In genomic region chr18:76265375-76266225, GRCh38 we compare ENCODE assay signal across 11 cellular contexts.
DNase-seq lines count a peak whose midpoint lies in the region; ATAC-seq and TF ChIP-seq lines count a peak whose summit lies in the region.
"Had no signal": no experiment of that assay in that cellular context is flagged by ENCODE, and none has a peak within 500 bp of the region (broad histone marks: within the 10 kb centered on the region; RNA-seq: fewer than 3 reads in every experiment).

No MANE protein-coding gene starts in this region.

- H3K4me3 ChIP-seq in GM23248 = peak overlapping the region; percentile 71
- H3K4me3 ChIP-seq in duodenal mucosa (ENCODE audit: low read depth in 1 of 2, low read length in 2 of 2) = peak overlapping the region; percentile 51 to 55
- no peak overlapping the region for H3K4me3 ChIP-seq in lung

- peaks cover 3% of the 10 kb centered on the region for H3K27me3 ChIP-seq in GM23248 (replicated peaks; ENCODE audit: insufficient read depth)
- H3K27me3 ChIP-seq in duodenal mucosa (ENCODE audit: control insufficient read depth in 1 of 2, insufficient read depth in 2 of 2, low read length in 2 of 2) = no peaks in the 10 kb centered on the region
- H3K27me3 ChIP-seq in lung (ENCODE audit: control insufficient read depth, insufficient read depth) = no peaks in the 10 kb centered on the region

- H2AFZ ChIP-seq in GM23248 = peak overlapping the region; percentile 97

- H3F3A ChIP-seq in GM23248 (ENCODE audit: insufficient read depth) = no peaks in the 10 kb centered on the region

- H3K27ac ChIP-seq in GM23248 (peak overlapping the region; percentile 26; the same call in 1 of the 2 replicates), duodenal mucosa (ENCODE audit: low read depth, low read length) (peak overlapping the region; percentile 23), lung (ENCODE audit: low read depth in 1 of 2, low read length in 1 of 2) (peak overlapping the region in 1 of 2 donors; percentile 88)

- no peaks in the 10 kb centered on the region for H3K9me2 ChIP-seq in GM23248 (ENCODE audit: insufficient read depth)

- peak; percentile 73 for DNase-seq in GM23248
- DNase-seq in lung (ENCODE audit: low spot score) = no peak
- peak; percentile 25 for DNase-seq in stromal cell of bone marrow (ENCODE audit: low read depth)
- no peak for DNase-seq in T-helper 9 cell
- no peak for DNase-seq in COLO668 (lab: John Stamatoyannopoulos, UW; ENCODE audit: unreplicated experiment)
- DNase-seq in NK-92 treated with Interleukin-12 subunit alpha and Interleukin-12 subunit beta, amount 100 ng/mL, for 24 hours (lab: John Stamatoyannopoulos, UW) = no peak
- DNase-seq: activated gamma-delta T cell treated with Interleukin-2 at 50 U/mL for 16 hours; naive thymus-derived CD8-positive, alpha-beta T cell; NCI-H82 had no signal

- in situ Hi-C loops in GM23248 (cut with MboI) = loop anchor here (25.0 kb wide), 1 partner anchor 1603 kb away; no protein-coding TSS in a partner anchor

- H3K9ac ChIP-seq in GM23248 = peak overlapping the region; percentile 74
- peak overlapping the region in 1 of 2 donors; percentile 12 for H3K9ac ChIP-seq in duodenal mucosa (ENCODE audit: low read depth in 1 of 2, low read length in 2 of 2)

- WGBS in GM23248 (ENCODE audit: low coverage in 1 of 2, low lambda C conversion rate in 2 of 2, missing lambda C conversion rate in 2 of 2), 2 experiments = 5 to 9% methylated on average over 10 of the region's 10 CpGs
- WGBS in lung, 2 donors = 11 to 22% methylated on average over 10 of the region's 10 CpGs

- H3K79me2 ChIP-seq in GM23248 (ENCODE audit: insufficient read depth) = no peaks in the 10 kb centered on the region

- H3K9me3 ChIP-seq in GM23248 (ENCODE audit: low read depth) (no peaks in the 10 kb centered on the region), duodenal mucosa (ENCODE audit: control insufficient read depth in 1 of 2, low read length in 2 of 2) (no peaks in the 10 kb centered on the region), lung (ENCODE audit: control insufficient read depth in 2 of 2, insufficient read depth in 1 of 2, low read length in 1 of 2) (no peaks in the 10 kb centered on the region)

- peak overlapping the region; percentile 85 for H3K4me2 ChIP-seq in GM23248 (ENCODE audit: unreplicated experiment)

- H3K4me1 ChIP-seq in GM23248 (ENCODE audit: insufficient read depth) (no peaks in the 10 kb centered on the region), duodenal mucosa (ENCODE audit: control insufficient read depth in 1 of 2, insufficient read depth in 2 of 2, low read length in 2 of 2) (peaks cover 7% of the 10 kb centered on the region in 2 donors), lung (ENCODE audit: control insufficient read depth in 2 of 2, insufficient read depth in 2 of 2, low read length in 2 of 2) (peaks cover 0 to 4% of the 10 kb centered on the region in 2 donors)

- no peaks in the 10 kb centered on the region for H3K36me3 ChIP-seq in GM23248 (ENCODE audit: low read depth)
- no peaks in the 10 kb centered on the region for H3K36me3 ChIP-seq in duodenal mucosa (ENCODE audit: control insufficient read depth in 1 of 2, insufficient read depth in 2 of 2, low read length in 2 of 2)
- H3K36me3 ChIP-seq in lung (ENCODE audit: control insufficient read depth in 2 of 2, insufficient read depth in 2 of 2, low read length in 2 of 2) = no peaks in the 10 kb centered on the region

- ATAC-seq in lung (ENCODE audit: insufficient read depth, low FRiP score) = peak; percentile 88
- ATAC-seq in HG02571 (IDR thresholded peaks at IDR 0.05; ENCODE audit: unreplicated experiment) = no peak
- ATAC-seq: naive thymus-derived CD8-positive, alpha-beta T cell had no signal

- TF ChIP-seq CTCF in lung (IDR thresholded peaks at IDR 0.05; ENCODE audit: control extremely low read depth, extremely low read depth) = no peak

- no peaks in the 10 kb centered on the region for H4K20me1 ChIP-seq in GM23248 (ENCODE audit: insufficient read depth)

Comparison
In these comparisons a context has a peak if more than half of its experiments do, and no peak if none do; other contexts are left out.
1. DNase-seq: peak in GM23248 (single experiment) and stromal cell of bone marrow (single experiment); none in lung (single experiment), T-helper 9 cell (single experiment), COLO668 (single experiment) and NK-92 treated with Interleukin-12 subunit alpha and Interleukin-12 subunit beta, amount 100 ng/mL, for 24 hours (single experiment).